In the genomic region with DNA sequence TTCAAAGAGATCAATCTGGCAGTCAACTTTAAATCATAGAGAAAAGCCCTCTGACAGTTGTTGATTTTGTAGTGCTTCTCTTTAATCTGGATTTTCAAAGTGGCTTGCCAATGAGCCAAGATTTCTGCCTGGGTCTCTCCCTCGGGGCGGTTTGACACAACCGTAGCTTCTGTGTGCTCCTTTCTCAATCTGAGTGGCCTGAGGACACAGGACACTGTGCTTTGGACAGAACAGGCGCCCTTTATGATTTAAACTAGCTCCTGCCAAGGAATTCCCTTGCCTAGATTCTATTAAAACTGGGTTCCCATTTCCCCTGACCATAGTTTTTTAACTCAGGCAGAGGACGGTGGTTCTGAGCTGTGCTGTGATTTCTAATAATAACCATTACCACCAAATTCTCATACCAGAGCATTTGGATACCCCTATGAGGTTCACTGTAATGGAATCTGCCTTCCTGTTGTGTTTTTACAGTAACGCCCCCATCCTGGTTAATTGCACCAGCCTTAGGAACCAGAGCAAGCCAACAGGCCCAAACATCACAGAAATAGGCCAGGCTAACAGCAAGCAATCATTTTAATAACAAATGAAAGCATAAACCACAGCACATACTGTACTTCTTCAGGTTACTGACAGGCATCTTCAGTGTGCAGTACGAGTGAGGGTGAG, we compare ENCODE assay signal across 2 cellular contexts.
TF ChIP-seq lines count a peak whose summit lies in the region.

No MANE protein-coding gene starts in this region.

TF ChIP-seq in H1, 55 proteins besides CTCF, POLR2A, EP300 and RAD21:
- TF ChIP-seq JUN (IDR thresholded peaks at IDR 0.05; ENCODE audit: low read depth, low read length): no peak
- TF ChIP-seq GABPA (IDR thresholded peaks at IDR 0.05; ENCODE audit: borderline replicate concordance, insufficient read depth, low read length): no peak
- no peak for TF ChIP-seq HDAC6 (IDR thresholded peaks at IDR 0.05; ENCODE audit: low read depth, low read length)
- TF ChIP-seq, protein P1, sequence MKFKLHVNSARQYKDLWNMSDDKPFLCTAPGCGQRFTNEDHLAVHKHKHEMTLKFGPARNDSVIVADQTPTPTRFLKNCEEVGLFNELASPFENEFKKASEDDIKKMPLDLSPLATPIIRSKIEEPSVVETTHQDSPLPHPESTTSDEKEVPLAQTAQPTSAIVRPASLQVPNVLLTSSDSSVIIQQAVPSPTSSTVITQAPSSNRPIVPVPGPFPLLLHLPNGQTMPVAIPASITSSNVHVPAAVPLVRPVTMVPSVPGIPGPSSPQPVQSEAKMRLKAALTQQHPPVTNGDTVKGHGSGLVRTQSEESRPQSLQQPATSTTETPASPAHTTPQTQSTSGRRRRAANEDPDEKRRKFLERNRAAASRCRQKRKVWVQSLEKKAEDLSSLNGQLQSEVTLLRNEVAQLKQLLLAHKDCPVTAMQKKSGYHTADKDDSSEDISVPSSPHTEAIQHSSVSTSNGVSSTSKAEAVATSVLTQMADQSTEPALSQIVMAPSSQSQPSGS (IDR thresholded peaks at IDR 0.05; ENCODE audit: low read length): no peak
- TF ChIP-seq, protein P2, sequence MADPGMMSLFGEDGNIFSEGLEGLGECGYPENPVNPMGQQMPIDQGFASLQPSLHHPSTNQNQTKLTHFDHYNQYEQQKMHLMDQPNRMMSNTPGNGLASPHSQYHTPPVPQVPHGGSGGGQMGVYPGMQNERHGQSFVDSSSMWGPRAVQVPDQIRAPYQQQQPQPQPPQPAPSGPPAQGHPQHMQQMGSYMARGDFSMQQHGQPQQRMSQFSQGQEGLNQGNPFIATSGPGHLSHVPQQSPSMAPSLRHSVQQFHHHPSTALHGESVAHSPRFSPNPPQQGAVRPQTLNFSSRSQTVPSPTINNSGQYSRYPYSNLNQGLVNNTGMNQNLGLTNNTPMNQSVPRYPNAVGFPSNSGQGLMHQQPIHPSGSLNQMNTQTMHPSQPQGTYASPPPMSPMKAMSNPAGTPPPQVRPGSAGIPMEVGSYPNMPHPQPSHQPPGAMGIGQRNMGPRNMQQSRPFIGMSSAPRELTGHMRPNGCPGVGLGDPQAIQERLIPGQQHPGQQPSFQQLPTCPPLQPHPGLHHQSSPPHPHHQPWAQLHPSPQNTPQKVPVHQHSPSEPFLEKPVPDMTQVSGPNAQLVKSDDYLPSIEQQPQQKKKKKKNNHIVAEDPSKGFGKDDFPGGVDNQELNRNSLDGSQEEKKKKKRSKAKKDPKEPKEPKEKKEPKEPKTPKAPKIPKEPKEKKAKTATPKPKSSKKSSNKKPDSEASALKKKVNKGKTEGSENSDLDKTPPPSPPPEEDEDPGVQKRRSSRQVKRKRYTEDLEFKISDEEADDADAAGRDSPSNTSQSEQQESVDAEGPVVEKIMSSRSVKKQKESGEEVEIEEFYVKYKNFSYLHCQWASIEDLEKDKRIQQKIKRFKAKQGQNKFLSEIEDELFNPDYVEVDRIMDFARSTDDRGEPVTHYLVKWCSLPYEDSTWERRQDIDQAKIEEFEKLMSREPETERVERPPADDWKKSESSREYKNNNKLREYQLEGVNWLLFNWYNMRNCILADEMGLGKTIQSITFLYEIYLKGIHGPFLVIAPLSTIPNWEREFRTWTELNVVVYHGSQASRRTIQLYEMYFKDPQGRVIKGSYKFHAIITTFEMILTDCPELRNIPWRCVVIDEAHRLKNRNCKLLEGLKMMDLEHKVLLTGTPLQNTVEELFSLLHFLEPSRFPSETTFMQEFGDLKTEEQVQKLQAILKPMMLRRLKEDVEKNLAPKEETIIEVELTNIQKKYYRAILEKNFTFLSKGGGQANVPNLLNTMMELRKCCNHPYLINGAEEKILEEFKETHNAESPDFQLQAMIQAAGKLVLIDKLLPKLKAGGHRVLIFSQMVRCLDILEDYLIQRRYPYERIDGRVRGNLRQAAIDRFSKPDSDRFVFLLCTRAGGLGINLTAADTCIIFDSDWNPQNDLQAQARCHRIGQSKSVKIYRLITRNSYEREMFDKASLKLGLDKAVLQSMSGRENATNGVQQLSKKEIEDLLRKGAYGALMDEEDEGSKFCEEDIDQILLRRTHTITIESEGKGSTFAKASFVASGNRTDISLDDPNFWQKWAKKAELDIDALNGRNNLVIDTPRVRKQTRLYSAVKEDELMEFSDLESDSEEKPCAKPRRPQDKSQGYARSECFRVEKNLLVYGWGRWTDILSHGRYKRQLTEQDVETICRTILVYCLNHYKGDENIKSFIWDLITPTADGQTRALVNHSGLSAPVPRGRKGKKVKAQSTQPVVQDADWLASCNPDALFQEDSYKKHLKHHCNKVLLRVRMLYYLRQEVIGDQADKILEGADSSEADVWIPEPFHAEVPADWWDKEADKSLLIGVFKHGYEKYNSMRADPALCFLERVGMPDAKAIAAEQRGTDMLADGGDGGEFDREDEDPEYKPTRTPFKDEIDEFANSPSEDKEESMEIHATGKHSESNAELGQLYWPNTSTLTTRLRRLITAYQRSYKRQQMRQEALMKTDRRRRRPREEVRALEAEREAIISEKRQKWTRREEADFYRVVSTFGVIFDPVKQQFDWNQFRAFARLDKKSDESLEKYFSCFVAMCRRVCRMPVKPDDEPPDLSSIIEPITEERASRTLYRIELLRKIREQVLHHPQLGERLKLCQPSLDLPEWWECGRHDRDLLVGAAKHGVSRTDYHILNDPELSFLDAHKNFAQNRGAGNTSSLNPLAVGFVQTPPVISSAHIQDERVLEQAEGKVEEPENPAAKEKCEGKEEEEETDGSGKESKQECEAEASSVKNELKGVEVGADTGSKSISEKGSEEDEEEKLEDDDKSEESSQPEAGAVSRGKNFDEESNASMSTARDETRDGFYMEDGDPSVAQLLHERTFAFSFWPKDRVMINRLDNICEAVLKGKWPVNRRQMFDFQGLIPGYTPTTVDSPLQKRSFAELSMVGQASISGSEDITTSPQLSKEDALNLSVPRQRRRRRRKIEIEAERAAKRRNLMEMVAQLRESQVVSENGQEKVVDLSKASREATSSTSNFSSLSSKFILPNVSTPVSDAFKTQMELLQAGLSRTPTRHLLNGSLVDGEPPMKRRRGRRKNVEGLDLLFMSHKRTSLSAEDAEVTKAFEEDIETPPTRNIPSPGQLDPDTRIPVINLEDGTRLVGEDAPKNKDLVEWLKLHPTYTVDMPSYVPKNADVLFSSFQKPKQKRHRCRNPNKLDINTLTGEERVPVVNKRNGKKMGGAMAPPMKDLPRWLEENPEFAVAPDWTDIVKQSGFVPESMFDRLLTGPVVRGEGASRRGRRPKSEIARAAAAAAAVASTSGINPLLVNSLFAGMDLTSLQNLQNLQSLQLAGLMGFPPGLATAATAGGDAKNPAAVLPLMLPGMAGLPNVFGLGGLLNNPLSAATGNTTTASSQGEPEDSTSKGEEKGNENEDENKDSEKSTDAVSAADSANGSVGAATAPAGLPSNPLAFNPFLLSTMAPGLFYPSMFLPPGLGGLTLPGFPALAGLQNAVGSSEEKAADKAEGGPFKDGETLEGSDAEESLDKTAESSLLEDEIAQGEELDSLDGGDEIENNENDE (IDR thresholded peaks at IDR 0.05; ENCODE audit: insufficient replicate concordance, low read length): no peak
- TF ChIP-seq RXRA (IDR thresholded peaks at IDR 0.05; ENCODE audit: insufficient read depth, low read depth, low read length): no peak
- TF ChIP-seq CBX8 (IDR thresholded peaks at IDR 0.05; ENCODE audit: borderline replicate concordance, low read depth, low read length): no peak
- no peak for TF ChIP-seq CREB1 (IDR thresholded peaks at IDR 0.05)
- no peak for TF ChIP-seq HDAC2 (IDR thresholded peaks at IDR 0.05; ENCODE audit: borderline replicate concordance in 1 of 2, low read depth in 2 of 2, low read length in 2 of 2)
- TF ChIP-seq SUZ12 (IDR thresholded peaks at IDR 0.05; ENCODE audit: low read length): no peak
- no peak for TF ChIP-seq NANOG (IDR thresholded peaks at IDR 0.05; ENCODE audit: insufficient read depth, low read depth, low read length, poor library complexity, severe bottlenecking)
TF ChIP-seq in H1: peak in this region for 0.

TF ChIP-seq in WTC11, 78 proteins besides CTCF, POLR2A, EP300 and RAD21:
- TF ChIP-seq, protein P3, sequence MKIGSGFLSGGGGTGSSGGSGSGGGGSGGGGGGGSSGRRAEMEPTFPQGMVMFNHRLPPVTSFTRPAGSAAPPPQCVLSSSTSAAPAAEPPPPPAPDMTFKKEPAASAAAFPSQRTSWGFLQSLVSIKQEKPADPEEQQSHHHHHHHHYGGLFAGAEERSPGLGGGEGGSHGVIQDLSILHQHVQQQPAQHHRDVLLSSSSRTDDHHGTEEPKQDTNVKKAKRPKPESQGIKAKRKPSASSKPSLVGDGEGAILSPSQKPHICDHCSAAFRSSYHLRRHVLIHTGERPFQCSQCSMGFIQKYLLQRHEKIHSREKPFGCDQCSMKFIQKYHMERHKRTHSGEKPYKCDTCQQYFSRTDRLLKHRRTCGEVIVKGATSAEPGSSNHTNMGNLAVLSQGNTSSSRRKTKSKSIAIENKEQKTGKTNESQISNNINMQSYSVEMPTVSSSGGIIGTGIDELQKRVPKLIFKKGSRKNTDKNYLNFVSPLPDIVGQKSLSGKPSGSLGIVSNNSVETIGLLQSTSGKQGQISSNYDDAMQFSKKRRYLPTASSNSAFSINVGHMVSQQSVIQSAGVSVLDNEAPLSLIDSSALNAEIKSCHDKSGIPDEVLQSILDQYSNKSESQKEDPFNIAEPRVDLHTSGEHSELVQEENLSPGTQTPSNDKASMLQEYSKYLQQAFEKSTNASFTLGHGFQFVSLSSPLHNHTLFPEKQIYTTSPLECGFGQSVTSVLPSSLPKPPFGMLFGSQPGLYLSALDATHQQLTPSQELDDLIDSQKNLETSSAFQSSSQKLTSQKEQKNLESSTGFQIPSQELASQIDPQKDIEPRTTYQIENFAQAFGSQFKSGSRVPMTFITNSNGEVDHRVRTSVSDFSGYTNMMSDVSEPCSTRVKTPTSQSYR (CRISPR knock-in tag; IDR thresholded peaks at IDR 0.05): no peak
- no peak for TF ChIP-seq EMX1 (CRISPR knock-in tag; IDR thresholded peaks at IDR 0.05)
- TF ChIP-seq NFATC4 (CRISPR knock-in tag; IDR thresholded peaks at IDR 0.05): no peak
- TF ChIP-seq, protein P4, sequence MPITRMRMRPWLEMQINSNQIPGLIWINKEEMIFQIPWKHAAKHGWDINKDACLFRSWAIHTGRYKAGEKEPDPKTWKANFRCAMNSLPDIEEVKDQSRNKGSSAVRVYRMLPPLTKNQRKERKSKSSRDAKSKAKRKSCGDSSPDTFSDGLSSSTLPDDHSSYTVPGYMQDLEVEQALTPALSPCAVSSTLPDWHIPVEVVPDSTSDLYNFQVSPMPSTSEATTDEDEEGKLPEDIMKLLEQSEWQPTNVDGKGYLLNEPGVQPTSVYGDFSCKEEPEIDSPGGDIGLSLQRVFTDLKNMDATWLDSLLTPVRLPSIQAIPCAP (CRISPR knock-in tag; IDR thresholded peaks at IDR 0.05): no peak
- TF ChIP-seq KAT7 (CRISPR knock-in tag; IDR thresholded peaks at IDR 0.05; ENCODE audit: borderline replicate concordance): no peak
